ENCODE assay signal across 1 cellular context in genomic region chr15:80727196-80727595, GRCh38.
TF ChIP-seq lines count a peak whose summit lies in the region.

No MANE protein-coding gene starts in this region.

TF ChIP-seq in HepG2, 621 proteins besides CTCF, POLR2A, EP300 and RAD21:
- TF ChIP-seq NCOA1 (CRISPR knock-in tag; IDR thresholded peaks at IDR 0.05) (no peak), NR3C1 (CRISPR knock-in tag; IDR thresholded peaks at IDR 0.05) (no peak), UBTF (CRISPR knock-in tag; IDR thresholded peaks at IDR 0.05) (no peak), KLF9 (CRISPR knock-in tag; IDR thresholded peaks at IDR 0.05; ENCODE audit: low read depth) (no peak), FUBP1 (CRISPR knock-in tag; IDR thresholded peaks at IDR 0.05; ENCODE audit: borderline replicate concordance) (no peak), ZNF878 (CRISPR knock-in tag; IDR thresholded peaks at IDR 0.05) (no peak), ETV5 (CRISPR knock-in tag; IDR thresholded peaks at IDR 0.05; ENCODE audit: borderline replicate concordance) (no peak), MTF1 (CRISPR knock-in tag; IDR thresholded peaks at IDR 0.05) (no peak), MLXIP (CRISPR knock-in tag; IDR thresholded peaks at IDR 0.05; ENCODE audit: borderline replicate concordance) (no peak)
TF ChIP-seq in HepG2: peak in this region for 0.
